In the genomic region with DNA sequence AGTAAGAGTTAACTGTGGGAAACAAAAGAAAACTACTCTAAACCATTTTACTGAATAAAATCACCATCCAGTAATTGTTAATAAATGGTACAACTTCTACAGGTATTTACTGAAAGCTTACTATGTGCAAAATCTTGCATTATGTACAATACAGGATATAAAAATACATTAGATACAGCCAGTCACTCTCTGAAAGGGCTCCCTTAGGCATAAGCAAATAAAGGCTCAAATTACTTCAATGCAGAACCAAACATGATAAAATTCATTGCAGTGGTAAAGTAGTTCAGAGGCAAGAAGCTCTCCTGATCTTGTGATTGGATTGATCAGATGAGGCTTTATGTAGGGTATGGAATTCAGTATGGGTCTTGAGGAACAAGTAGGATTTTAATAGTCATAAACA, we compare ENCODE assay signal across 9 cellular contexts.
"Had no signal": no experiment of that assay in that cellular context is flagged by ENCODE, and none has a peak within 500 bp of the region (broad histone marks: within the 10 kb centered on the region; RNA-seq: fewer than 3 reads in every experiment).

No MANE protein-coding gene starts in this region.

- FAIRE-seq: H1, H54, HTR-8/SVneo, K562 had no signal

- H3K4me3 ChIP-seq: GM23338, K562 had no signal

- DNase-seq: H9, HCEC 1CT, IMR-90, KG1 had no signal
